ENCODE assay signal across 21 cellular contexts in the genomic region with DNA sequence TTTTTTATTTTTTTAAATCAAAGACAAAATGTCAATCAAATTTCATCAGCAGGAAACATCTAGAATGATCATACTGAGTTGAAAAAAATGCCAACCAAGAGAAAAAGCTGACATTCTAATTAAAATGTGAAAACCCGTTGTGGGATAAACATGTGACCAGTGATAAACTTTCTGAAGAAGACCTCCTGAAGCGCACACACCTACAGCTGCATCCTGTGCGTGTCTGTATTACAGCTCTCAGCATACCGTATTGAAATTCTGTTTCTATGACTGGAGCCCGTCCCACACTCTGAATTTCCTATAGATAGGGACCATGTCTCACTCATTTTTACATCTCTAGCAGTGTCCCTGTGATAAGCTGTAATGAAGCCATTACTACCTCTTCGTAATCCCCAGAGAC. TPM values are rescaled to one million over a fixed set of nuclear protein-coding genes. Genes with fewer than 3 reads are reported as not detected.
DNase-seq lines count a peak whose midpoint lies in the region; ATAC-seq, FAIRE-seq and TF ChIP-seq lines count a peak whose summit lies in the region.
"Had no signal": no experiment of that assay in that cellular context is flagged by ENCODE, and none has a peak within 500 bp of the region (broad histone marks: within the 10 kb centered on the region; RNA-seq: fewer than 3 reads in every experiment).

No MANE protein-coding gene starts in this region.

- peak; percentile 5 for DNase-seq in activated CD8-positive, alpha-beta memory T cell treated with anti-CD3 and anti-CD28 coated beads, Interleukin-2, amount 10 ng/mL, durations not matched to agents 7 days and 5 days
- no peak for DNase-seq in activated CD8-positive, alpha-beta memory T cell treated with anti-CD3 and anti-CD28 coated beads, Interleukin-2, amount 50 U/mL, for 4 hours
- DNase-seq in GM12891 (ENCODE audit: insufficient read length, low spot score) (no peak), osteocyte (ENCODE audit: extremely low spot score, unreplicated experiment) (no peak), neural progenitor cell (ENCODE audit: low spot score) (no peak)
- DNase-seq in activated T-helper 2 cell treated with anti-CD3 and anti-CD28 coated beads, Interferon-gamma antibody, Interleukin-2, Interleukin-4, amounts not matched to agents 10 μg/mL and 5 μg/mL and 100 μg/mL, durations not matched to agents 14 hours and 24 hours and 36 hours (ENCODE audit: low spot score): no peak
- DNase-seq: AML-193; BE2C; C1 segment of cervical spinal cord; CD4-positive, alpha-beta memory T cell; COR-L47; DMS153; DND-41; H9 had no signal

- no peaks in the 10 kb centered on the region for H3K4me1 ChIP-seq in neural progenitor cell

- H3K27ac Mint-ChIP-seq in activated CD8-positive, alpha-beta memory T cell treated with anti-CD3 and anti-CD28 coated beads, Interleukin-2, amount 10 ng/mL, durations not matched to agents 7 days and 5 days: no peak overlapping the region
- peak overlapping the region; percentile 5 for H3K27ac Mint-ChIP-seq in activated T-helper 2 cell treated with anti-CD3 and anti-CD28 coated beads, Interferon-gamma antibody, Interleukin-2, Interleukin-4, amounts not matched to agents 10 μg/mL and 5 μg/mL and 100 μg/mL, durations not matched to agents 14 hours and 24 hours and 36 hours
- H3K27ac Mint-ChIP-seq in osteocyte (ENCODE audit: unreplicated experiment): no peak overlapping the region
- no peak overlapping the region for H3K27ac Mint-ChIP-seq in neural progenitor cell
- H3K27ac Mint-ChIP-seq: CD4-positive, alpha-beta memory T cell; GM23338; H9 had no signal

- intact Hi-C loops in activated T-helper 2 cell treated with anti-CD3 and anti-CD28 coated beads, Interferon-gamma antibody, Interleukin-2, Interleukin-4, amounts not matched to agents 10 μg/mL and 5 μg/mL and 100 μg/mL, durations not matched to agents 14 hours and 24 hours and 36 hours (cut with micrococcal nuclease): no loop called here

- TF ChIP-seq POLR2A in GM12891 (IDR thresholded peaks at IDR 0.05; ENCODE audit: low read depth, low read length): no peak

- H3F3A ChIP-seq in neural progenitor cell (ENCODE audit: low read depth): no peaks in the 10 kb centered on the region

- no peak overlapping the region for H2AFZ ChIP-seq in neural progenitor cell (replicated peaks)
- H2AFZ ChIP-seq: GM23338 had no signal

- H3K9me3 ChIP-seq in KOPT-K1 (ENCODE audit: insufficient read depth, low read length, poor library complexity, severe bottlenecking) (no peaks in the 10 kb centered on the region), neural progenitor cell (ENCODE audit: low read depth) (no peaks in the 10 kb centered on the region)
- H3K9me3 ChIP-seq: BE2C had no signal

- FAIRE-seq in GM12891 (lab: Jason Lieb, UNC): peak; percentile 13
- FAIRE-seq: A204.1, G401.6 had no signal

- no peaks in the 10 kb centered on the region for H3K27me3 Mint-ChIP-seq in activated CD8-positive, alpha-beta memory T cell treated with anti-CD3 and anti-CD28 coated beads, Interleukin-2, amount 10 ng/mL, durations not matched to agents 7 days and 5 days
- no peaks in the 10 kb centered on the region for H3K27me3 Mint-ChIP-seq in activated T-helper 2 cell treated with anti-CD3 and anti-CD28 coated beads, Interferon-gamma antibody, Interleukin-2, Interleukin-4, amounts not matched to agents 10 μg/mL and 5 μg/mL and 100 μg/mL, durations not matched to agents 14 hours and 24 hours and 36 hours (ENCODE audit: low read depth)
- H3K27me3 Mint-ChIP-seq in osteocyte (ENCODE audit: unreplicated experiment): no peaks in the 10 kb centered on the region
- H3K27me3 Mint-ChIP-seq in neural progenitor cell (ENCODE audit: insufficient read depth, low read depth): no peaks in the 10 kb centered on the region
- H3K27me3 Mint-ChIP-seq: CD4-positive, alpha-beta memory T cell had no signal

- H3K36me3 ChIP-seq in KOPT-K1 (ENCODE audit: insufficient read depth, low read length) (peaks cover 70% of the 10 kb centered on the region), neural progenitor cell (no peaks in the 10 kb centered on the region)

- no peaks in the 10 kb centered on the region for H3K4me1 Mint-ChIP-seq in activated CD8-positive, alpha-beta memory T cell treated with anti-CD3 and anti-CD28 coated beads, Interleukin-2, amount 10 ng/mL, durations not matched to agents 7 days and 5 days
- H3K4me1 Mint-ChIP-seq in activated T-helper 2 cell treated with anti-CD3 and anti-CD28 coated beads, Interferon-gamma antibody, Interleukin-2, Interleukin-4, amounts not matched to agents 10 μg/mL and 5 μg/mL and 100 μg/mL, durations not matched to agents 14 hours and 24 hours and 36 hours (ENCODE audit: low read depth): peaks cover 7% of the 10 kb centered on the region
- no peaks in the 10 kb centered on the region for H3K4me1 Mint-ChIP-seq in osteocyte (ENCODE audit: unreplicated experiment)
- no peaks in the 10 kb centered on the region for H3K4me1 Mint-ChIP-seq in neural progenitor cell
- H3K4me1 Mint-ChIP-seq: GM23338, H9 had no signal

- H3K4me2 ChIP-seq in neural progenitor cell: no peak overlapping the region
- H3K4me2 ChIP-seq: GM23338 had no signal

- H3K4me3 ChIP-seq in neural progenitor cell: no peak overlapping the region
- H3K4me3 ChIP-seq: GM23338 had no signal

- H3K4me3 Mint-ChIP-seq in activated CD8-positive, alpha-beta memory T cell treated with anti-CD3 and anti-CD28 coated beads, Interleukin-2, amount 10 ng/mL, durations not matched to agents 7 days and 5 days: no peak overlapping the region
- H3K4me3 Mint-ChIP-seq in activated T-helper 2 cell treated with anti-CD3 and anti-CD28 coated beads, Interferon-gamma antibody, Interleukin-2, Interleukin-4, amounts not matched to agents 10 μg/mL and 5 μg/mL and 100 μg/mL, durations not matched to agents 14 hours and 24 hours and 36 hours (ENCODE audit: low read depth): no peak overlapping the region
- H3K4me3 Mint-ChIP-seq in osteocyte (ENCODE audit: unreplicated experiment) (no peak overlapping the region), neural progenitor cell (no peak overlapping the region)
- H3K4me3 Mint-ChIP-seq: CD4-positive, alpha-beta memory T cell; GM23338; H9 had no signal

- no peak overlapping the region for H3K9ac ChIP-seq in neural progenitor cell

- TF ChIP-seq CTCF in osteocyte (IDR thresholded peaks at IDR 0.05) (no peak), neural progenitor cell (IDR thresholded peaks at IDR 0.05) (no peak)

- no peaks in the 10 kb centered on the region for H3K79me2 ChIP-seq in neural progenitor cell (ENCODE audit: low read depth)

- CTCF ChIA-PET in activated CD8-positive, alpha-beta memory T cell treated with anti-CD3 and anti-CD28 coated beads, Interleukin-2, amount 10 ng/mL, durations not matched to agents 7 days and 5 days (lab: Charles Lee): interaction anchor here (0.7 to 1.5 kb wide), 4 partner anchors 12 to 331 kb away, joined by 3 read pairs; partner anchors contain the start of gene NUP50

- H3K27ac ChIP-seq in KOPT-K1 (ENCODE audit: low read depth, low read length, poor library complexity, severe bottlenecking) (peak overlapping the region; percentile 36), neural progenitor cell (no peak overlapping the region)
- H3K27ac ChIP-seq: 22Rv1 had no signal

- H3K36me3 Mint-ChIP-seq in activated CD8-positive, alpha-beta memory T cell treated with anti-CD3 and anti-CD28 coated beads, Interleukin-2, amount 10 ng/mL, durations not matched to agents 7 days and 5 days: peaks cover 23% of the 10 kb centered on the region
- peaks cover 20% of the 10 kb centered on the region for H3K36me3 Mint-ChIP-seq in activated T-helper 2 cell treated with anti-CD3 and anti-CD28 coated beads, Interferon-gamma antibody, Interleukin-2, Interleukin-4, amounts not matched to agents 10 μg/mL and 5 μg/mL and 100 μg/mL, durations not matched to agents 14 hours and 24 hours and 36 hours (ENCODE audit: low read depth)
- H3K36me3 Mint-ChIP-seq in osteocyte (ENCODE audit: unreplicated experiment) (peaks cover 19% of the 10 kb centered on the region), neural progenitor cell (peaks cover 10% of the 10 kb centered on the region)

- H4K20me1 ChIP-seq in neural progenitor cell (ENCODE audit: low read depth): peaks cover 3% of the 10 kb centered on the region

- no peaks in the 10 kb centered on the region for H3K9me3 Mint-ChIP-seq in activated CD8-positive, alpha-beta memory T cell treated with anti-CD3 and anti-CD28 coated beads, Interleukin-2, amount 10 ng/mL, durations not matched to agents 7 days and 5 days (ENCODE audit: low read depth)
- no peaks in the 10 kb centered on the region for H3K9me3 Mint-ChIP-seq in activated T-helper 2 cell treated with anti-CD3 and anti-CD28 coated beads, Interferon-gamma antibody, Interleukin-2, Interleukin-4, amounts not matched to agents 10 μg/mL and 5 μg/mL and 100 μg/mL, durations not matched to agents 14 hours and 24 hours and 36 hours
- H3K9me3 Mint-ChIP-seq in osteocyte (ENCODE audit: unreplicated experiment) (no peaks in the 10 kb centered on the region), neural progenitor cell (no peaks in the 10 kb centered on the region)
- H3K9me3 Mint-ChIP-seq: CD4-positive, alpha-beta memory T cell; GM23338 had no signal

- no peaks in the 10 kb centered on the region for H3K27me3 ChIP-seq in neural progenitor cell
- H3K27me3 ChIP-seq: BE2C had no signal

- ATAC-seq in activated CD8-positive, alpha-beta memory T cell treated with anti-CD3 and anti-CD28 coated beads, Interleukin-2, amount 10 ng/mL, durations not matched to agents 7 days and 5 days: no peak
- ATAC-seq in HG03139 (IDR thresholded peaks at IDR 0.05; ENCODE audit: unreplicated experiment): no peak
- ATAC-seq: GM23338, HCT116 had no signal

TF ChIP-seq in GM12891, 5 proteins besides CTCF, POLR2A, EP300 and RAD21:
- TF ChIP-seq POU2F2 (IDR thresholded peaks at IDR 0.05; ENCODE audit: low read depth, low read length) (no peak), POLR2AphosphoS5 (IDR thresholded peaks at IDR 0.05; ENCODE audit: low read depth, low read length) (no peak), SPI1 (IDR thresholded peaks at IDR 0.05; ENCODE audit: low read depth, low read length) (no peak), TAF1 (IDR thresholded peaks at IDR 0.05; ENCODE audit: low read depth, low read length) (no peak), PAX5 (IDR thresholded peaks at IDR 0.05; ENCODE audit: insufficient read depth, low read length, severe bottlenecking) (no peak)
TF ChIP-seq in GM12891: peak in this region for 0.

RNA-seq across cellular contexts. Expression of gene NUP50, which starts 12.2 kb away (rescaled TPM):
- 100 to 1,000 TPM; 150 to 155 TPM for total RNA-seq in activated CD8-positive, alpha-beta memory T cell treated with anti-CD3 and anti-CD28 coated beads, Interleukin-2, amount 10 ng/mL, durations not matched to agents 7 days and 5 days
- 34.0 TPM for polyA plus RNA-seq in GM12891 (2012; ENCODE audit: low read depth, missing spikeins)
- total RNA-seq in activated T-helper 2 cell treated with anti-CD3 and anti-CD28 coated beads, Interferon-gamma antibody, Interleukin-2, Interleukin-4, amounts not matched to agents 10 μg/mL and 5 μg/mL and 100 μg/mL, durations not matched to agents 14 hours and 24 hours and 36 hours: 150 and 165 TPM in 2 replicates
- total RNA-seq in osteocyte (44.1 and 48.3 TPM in 2 replicates), neural progenitor cell (ENCODE audit: low replicate concordance) (87.2 and 96.8 TPM in 2 replicates)
